Comparison of ENCODE assay signal across 2 cellular contexts in genomic region chr16:85150331-85150940, GRCh38.
TF ChIP-seq lines count a peak whose summit lies in the region.

No MANE protein-coding gene starts in this region.

TF ChIP-seq in IMR-90, 13 proteins besides CTCF, POLR2A, EP300 and RAD21:
- TF ChIP-seq MXI1 (IDR thresholded peaks at IDR 0.05; ENCODE audit: borderline replicate concordance, low read depth, low read length) = no peak
- no peak for TF ChIP-seq CEBPB (IDR thresholded peaks at IDR 0.05; ENCODE audit: low read depth, low read length)
- TF ChIP-seq SMC3 (IDR thresholded peaks at IDR 0.05; ENCODE audit: low read depth, low read length) = no peak
- no peak for TF ChIP-seq FOS (IDR thresholded peaks at IDR 0.05; ENCODE audit: low read depth, low read length)
- no peak for TF ChIP-seq ELK1 (IDR thresholded peaks at IDR 0.05; ENCODE audit: borderline replicate concordance, low read depth, low read length)
- no peak for TF ChIP-seq NFE2L2 (IDR thresholded peaks at IDR 0.05; ENCODE audit: low read depth, low read length)
- TF ChIP-seq MAZ (IDR thresholded peaks at IDR 0.05; ENCODE audit: borderline replicate concordance, low read depth, low read length) = no peak
- TF ChIP-seq BHLHE40 (IDR thresholded peaks at IDR 0.05; ENCODE audit: low read depth, low read length) = no peak
- no peak for TF ChIP-seq CHD1 (IDR thresholded peaks at IDR 0.05; ENCODE audit: low read depth, low read length)
- no peak for TF ChIP-seq MAFK (IDR thresholded peaks at IDR 0.05; ENCODE audit: low read depth, low read length)
- no peak for TF ChIP-seq USF2 (IDR thresholded peaks at IDR 0.05; ENCODE audit: low read depth, low read length)
- no peak for TF ChIP-seq RCOR1 (IDR thresholded peaks at IDR 0.05; ENCODE audit: insufficient replicate concordance, low read length)

TF ChIP-seq in GM12878, 131 proteins besides CTCF, POLR2A, EP300 and RAD21:
- TF ChIP-seq DPF2 (IDR thresholded peaks at IDR 0.05) (no peak), POLR2AphosphoS5 (IDR thresholded peaks at IDR 0.05; ENCODE audit: low read length) (no peak), POLR2AphosphoS2 (IDR thresholded peaks at IDR 0.05; ENCODE audit: low read depth, low read length) (no peak), HDGF (IDR thresholded peaks at IDR 0.05) (0 out of 2 replicates have a peak, but pooled peaks have one; percentile 44), IKZF1 (conservative IDR thresholded peaks at IDR 0.05) (no peak), RBBP5 (conservative IDR thresholded peaks at IDR 0.05) (no peak), FOXK2 (IDR thresholded peaks at IDR 0.05) (no peak), NFIC (IDR thresholded peaks at IDR 0.05; ENCODE audit: low read depth, low read length) (no peak)
